In the genomic region with DNA sequence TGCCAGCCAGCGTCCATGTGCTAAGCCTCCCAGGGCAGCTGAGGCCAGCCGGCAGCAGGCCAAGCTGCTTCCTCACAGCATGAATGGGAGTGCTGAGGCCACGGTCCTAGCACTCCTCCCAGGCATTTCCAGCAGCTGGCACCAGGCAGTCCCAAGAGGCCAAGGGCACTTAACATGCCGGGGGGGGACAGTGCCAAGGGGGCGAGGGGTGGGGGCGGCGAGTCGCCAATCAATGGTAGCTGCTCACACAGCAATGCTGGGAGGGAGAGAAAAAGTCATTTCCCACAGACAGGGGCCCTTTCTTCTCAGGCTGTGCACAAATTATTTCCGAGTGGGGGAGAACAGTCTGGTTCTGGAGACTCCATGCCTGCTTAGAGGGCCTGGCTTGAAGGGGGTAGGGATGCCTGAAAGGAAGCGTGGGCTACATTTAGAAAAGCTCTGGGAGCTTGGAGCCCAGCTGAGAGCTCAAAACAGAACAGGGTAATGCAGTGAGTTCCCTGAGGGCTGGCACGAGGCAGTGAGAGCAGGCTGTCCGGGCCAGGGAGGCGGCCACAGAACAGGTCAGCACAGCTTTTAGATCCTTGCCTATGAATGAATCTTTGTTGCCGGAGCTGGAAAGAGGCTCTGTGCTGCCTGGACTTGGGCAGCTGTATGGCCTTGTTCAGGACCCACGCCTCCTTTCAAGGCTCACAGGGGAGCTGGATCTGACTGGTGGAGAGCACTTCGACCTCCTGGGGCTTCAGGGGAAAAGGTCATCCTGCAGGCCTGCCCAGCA, we compare ENCODE assay signal across 1 cellular context.
TF ChIP-seq lines count a peak whose summit lies in the region.

No MANE protein-coding gene starts in this region.

TF ChIP-seq in GM23338, 12 proteins besides CTCF, POLR2A, EP300 and RAD21:
- TF ChIP-seq ZNF462 (CRISPR knock-in tag; IDR thresholded peaks at IDR 0.05) (no peak), EZH2phosphoT487 (IDR thresholded peaks at IDR 0.05; ENCODE audit: unreplicated experiment) (no peak), CREB1 (CRISPR knock-in tag; IDR thresholded peaks at IDR 0.05; ENCODE audit: low read depth) (no peak), JUNB (IDR thresholded peaks at IDR 0.05; ENCODE audit: unreplicated experiment) (no peak)
